ENCODE assay signal across 14 cellular contexts in genomic region chr16:83903739-83904138, GRCh38. TPM values are rescaled to one million over a fixed set of nuclear protein-coding genes. Genes with fewer than 3 reads are reported as not detected.
DNase-seq lines count a peak whose midpoint lies in the region; ATAC-seq, FAIRE-seq and TF ChIP-seq lines count a peak whose summit lies in the region.
"Had no signal": no experiment of that assay in that cellular context is flagged by ENCODE, and none has a peak within 500 bp of the region (broad histone marks: within the 10 kb centered on the region; RNA-seq: fewer than 3 reads in every experiment).

No MANE protein-coding gene starts in this region.

- H3F3A ChIP-seq in GM23248 (ENCODE audit: insufficient read depth): peaks cover 19% of the 10 kb centered on the region

- ATAC-seq in left cardiac atrium: peak; percentile 69 to 73
- no peak for ATAC-seq in GM18868 (IDR thresholded peaks at IDR 0.05; ENCODE audit: unreplicated experiment)
- ATAC-seq: stimulated activated naive B cell treated with anti-CD40 and anti-IgM and Interleukin-4, amounts not matched to agents 10 μg/mL and 1 μg/mL and 100 μg/mL, for 72 hours had no signal

- TF ChIP-seq POLR2A in adrenal gland (IDR thresholded peaks at IDR 0.05) (no peak), GM12891 (IDR thresholded peaks at IDR 0.05; ENCODE audit: low read depth, low read length) (no peak)

- in situ Hi-C loops in GM23248 (cut with MboI): no loop called here

- intact Hi-C loops in adrenal gland (cut with DNase I): no loop called here
- intact Hi-C loops in left cardiac atrium (cut with DNase I): no loop called here

- peak; percentile 28 for DNase-seq in GM23248
- DNase-seq in adrenal gland: peak; percentile 64 to 91 (median 70)
- DNase-seq in left cardiac atrium: peak; percentile 75
- peak; percentile 76 for DNase-seq in retina
- no peak for DNase-seq in GM10266 (ENCODE audit: extremely low spot score)
- DNase-seq in midbrain (lab: John Stamatoyannopoulos, UW): no peak
- no peak for DNase-seq in GM12891 (ENCODE audit: insufficient read length, low spot score)
- DNase-seq: cortex of kidney; Karpas-422; NCI-H446; stimulated activated CD4-positive, alpha-beta T cell treated with anti-CD3 and anti-CD28 coated beads, Interleukin-2, amount 100 ng/mL, for 48 hours; stimulated activated naive B cell treated with anti-CD40 and anti-IgM and Interleukin-4, amounts not matched to agents 10 μg/mL and 1 μg/mL and 100 μg/mL, for 72 hours had no signal

- H2AFZ ChIP-seq in GM23248: no peak overlapping the region

- H3K27ac ChIP-seq in GM23248: no peak overlapping the region
- peak overlapping the region in 4 of 5 donors; percentile 21 to 80 (median 32) for H3K27ac ChIP-seq in adrenal gland

- TF ChIP-seq CTCF in adrenal gland (IDR thresholded peaks at IDR 0.05) (no peak), GM10266 (IDR thresholded peaks at IDR 0.05; ENCODE audit: control insufficient read depth, insufficient read depth, low read depth, missing control alignments) (no peak)

- peaks cover 19% of the 10 kb centered on the region for H3K79me2 ChIP-seq in GM23248 (ENCODE audit: insufficient read depth)

- no peak for FAIRE-seq in GM12891 (lab: Jason Lieb, UNC)
- FAIRE-seq: TTC549 had no signal

- no peaks in the 10 kb centered on the region for H4K20me1 ChIP-seq in GM23248 (ENCODE audit: insufficient read depth)

- no peak overlapping the region for H3K4me2 ChIP-seq in GM23248 (ENCODE audit: unreplicated experiment)

- peaks cover 19% of the 10 kb centered on the region for H3K4me1 ChIP-seq in GM23248 (ENCODE audit: insufficient read depth)
- peaks cover 3 to 42% of the 10 kb centered on the region in 2 donors for H3K4me1 ChIP-seq in adrenal gland (replicated peaks in 1 of 2)

- H3K9ac ChIP-seq in GM23248: no peak overlapping the region

- H3K9me2 ChIP-seq in GM23248 (ENCODE audit: insufficient read depth): no peaks in the 10 kb centered on the region

- H3K36me3 ChIP-seq in GM23248 (ENCODE audit: low read depth): no peaks in the 10 kb centered on the region
- peaks cover 0 to 18% of the 10 kb centered on the region in 2 donors for H3K36me3 ChIP-seq in adrenal gland (replicated peaks in 1 of 2)

- 74 to 80% methylated on average over 10 of the region's 10 CpGs for WGBS in GM23248 (ENCODE audit: low coverage in 1 of 2, low lambda C conversion rate in 2 of 2, missing lambda C conversion rate in 2 of 2), 2 experiments
- WGBS in adrenal gland, 4 donors: 38 to 59% (median 50%) methylated on average over 10 of the region's 10 CpGs

- no peaks in the 10 kb centered on the region for H3K9me3 ChIP-seq in GM23248 (ENCODE audit: low read depth)
- no peaks in the 10 kb centered on the region for H3K9me3 ChIP-seq in adrenal gland (replicated peaks in 1 of 3)

- H3K27me3 ChIP-seq in GM23248 (replicated peaks; ENCODE audit: insufficient read depth) (no peaks in the 10 kb centered on the region), adrenal gland (no peaks in the 10 kb centered on the region)

- H3K4me3 ChIP-seq in GM23248: no peak overlapping the region
- H3K4me3 ChIP-seq in adrenal gland: no peak overlapping the region

TF ChIP-seq in GM12891, 5 proteins besides CTCF, POLR2A, EP300 and RAD21:
- TF ChIP-seq POU2F2 (IDR thresholded peaks at IDR 0.05; ENCODE audit: low read depth, low read length) (no peak), SPI1 (IDR thresholded peaks at IDR 0.05; ENCODE audit: low read depth, low read length) (no peak), POLR2AphosphoS5 (IDR thresholded peaks at IDR 0.05; ENCODE audit: low read depth, low read length) (no peak), TAF1 (IDR thresholded peaks at IDR 0.05; ENCODE audit: low read depth, low read length) (no peak), PAX5 (IDR thresholded peaks at IDR 0.05; ENCODE audit: insufficient read depth, low read length, severe bottlenecking) (no peak)
TF ChIP-seq in GM12891: peak in this region for 0.

RNA-seq across cellular contexts. Expression of gene MLYCD, which starts 4.8 kb away (rescaled TPM):
- total RNA-seq in GM23248 (2014; rRNA removed; shearing (Covaris generic)): 1.4 and 2.8 TPM in 2 replicates
- polyA plus RNA-seq in GM23248 (2016; fragmentation: Nextera tagmentation; extraction: Ambion mirVana): 1.8 and 2.2 TPM in 2 replicates
- 10 to 100 TPM in 6 of 8 donors, 1 to 10 TPM in 2; 8.0 to 16.6 (median 11.3) TPM for total RNA-seq in adrenal gland
- 1 to 10 TPM; 3.9 to 5.4 (median 4.2) TPM for polyA plus RNA-seq in adrenal gland
- 10 to 100 TPM; 27.0 to 36.3 TPM for total RNA-seq in left cardiac atrium
- polyA plus RNA-seq in GM12891 (2012; ENCODE audit: low read depth, missing spikeins): 1.0 TPM

RNA-seq across cellular contexts. Expression of gene OSGIN1, which starts 49.3 kb away (rescaled TPM):
- total RNA-seq in GM23248 (2014; rRNA removed; shearing (Covaris generic)): 0.63 and 1.1 TPM in 2 replicates
- polyA plus RNA-seq in GM23248 (2016; fragmentation: Nextera tagmentation; extraction: Ambion mirVana): 5.7 and 6.3 TPM in 2 replicates
- total RNA-seq in adrenal gland: 10 to 100 TPM; 16.1 to 64.9 (median 19.3) TPM
- polyA plus RNA-seq in adrenal gland: 10 to 100 TPM; 16.9 to 39.7 (median 18.5) TPM
- 1 to 10 TPM; 7.0 to 8.3 TPM for total RNA-seq in left cardiac atrium
- 0.23 TPM for polyA plus RNA-seq in GM12891 (2012; ENCODE audit: low read depth, missing spikeins)

Comparison
In these comparisons a context has a peak if more than half of its experiments do, and no peak if none do; other contexts are left out.
1. DNase-seq: peak in GM23248 (single experiment), adrenal gland (7 of 7), left cardiac atrium (single experiment) and retina (single experiment); none in GM10266 (single experiment), midbrain (single experiment) and GM12891 (single experiment).